Comparison of ENCODE assay signal across 31 cellular contexts in genomic region chr17:79535728-79536025, GRCh38.
"Had no signal": no experiment of that assay in that cellular context is flagged by ENCODE, and none has a peak within 500 bp of the region (broad histone marks: within the 10 kb centered on the region; RNA-seq: fewer than 3 reads in every experiment).

No MANE protein-coding gene starts in this region.

- H3K36me3 ChIP-seq: adrenal gland, brain microvascular endothelial cell, breast epithelium had no signal

- H3K4me3 ChIP-seq: adrenal gland, body of pancreas, breast epithelium had no signal

- ATAC-seq: activated CD8-positive, alpha-beta T cell treated with anti-CD3 and anti-CD28 coated beads for 36 hours; activated naive CD4-positive, alpha-beta T cell treated with anti-CD3 and anti-CD28 coated beads, Interleukin-2, amount 50 U/mL, for 72 hours; activated T-cell treated with anti-CD3 and anti-CD28 coated beads, Interleukin-2, amount 50 U/mL, for 4 hours; activated T-cell treated with anti-CD3 and anti-CD28 coated beads, Interleukin-2, amount 50 U/mL, for 72 hours; activated T-helper 17 cell treated with anti-CD3 and anti-CD28 coated beads, Interleukin-2, amount 50 U/mL, for 72 hours; body of pancreas had no signal

- H3K9me3 ChIP-seq: adrenal gland, body of pancreas, breast epithelium had no signal

- H3K27ac ChIP-seq: adrenal gland, body of pancreas, brain microvascular endothelial cell, breast epithelium, VCaP had no signal

- H3K27me3 ChIP-seq: adrenal gland, brain microvascular endothelial cell had no signal

- DNase-seq: activated B cell treated with CpG ODN at 0.5 μM for 24 hours; activated CD4-positive, alpha-beta memory T cell treated with anti-CD3 and anti-CD28 coated beads for 36 hours; activated CD4-positive, alpha-beta T cell treated with anti-CD3 and anti-CD28 coated beads for 4 hours; activated CD4-positive, alpha-beta T cell treated with anti-CD3 and anti-CD28 coated beads, Interleukin-2, amount 10 ng/mL, durations not matched to agents 24 days and 14 days; activated CD4-positive, alpha-beta T cell treated with anti-CD3 and anti-CD28 coated beads, Interleukin-2, amount 50 U/mL, for 1 hour; activated CD4-positive, alpha-beta T cell treated with anti-CD3 and anti-CD28 coated beads, Interleukin-2, amount 50 U/mL, for 4 hours; activated CD4-positive, CD25-positive, alpha-beta regulatory T cell treated with anti-CD3 and anti-CD28 coated beads, Interleukin-2, amount 50 U/mL, for 72 hours; activated CD8-positive, alpha-beta memory T cell treated with anti-CD3 and anti-CD28 coated beads, Interleukin-2, amount 50 U/mL, for 4 hours; activated CD8-positive, alpha-beta T cell treated with anti-CD3 and anti-CD28 coated beads for 36 hours; activated effector memory CD4-positive, alpha-beta T cell treated with anti-CD3 and anti-CD28 coated beads, Interleukin-2, amount 50 U/mL, for 16 hours; activated gamma-delta T cell treated with Interleukin-2 at 50 U/mL for 16 hours; activated naive CD4-positive, alpha-beta T cell; activated naive CD4-positive, alpha-beta T cell treated with anti-CD3 and anti-CD28 coated beads for 36 hours; activated naive CD4-positive, alpha-beta T cell treated with anti-CD3 and anti-CD28 coated beads, Interleukin-2, amount 50 U/mL, for 16 hours; activated naive CD8-positive, alpha-beta T cell treated with anti-CD3 and anti-CD28 coated beads for 36 hours; activated T-cell treated with anti-CD3 and anti-CD28 coated beads for 4 hours; activated T-cell treated with anti-CD3 and anti-CD28 coated beads, Interleukin-2, amount 50 U/mL, for 1 hour; activated T-cell treated with anti-CD3 and anti-CD28 coated beads, Interleukin-2, amount 50 U/mL, for 4 hours; activated T-cell treated with anti-CD3 and anti-CD28 coated beads, Interleukin-2, amount 50 U/mL, for 72 hours; adrenal gland; amniotic stem cell; body of pancreas; brain microvascular endothelial cell; central memory CD4-positive, alpha-beta T cell; T-helper 1 cell; T-helper 2 cell; T-helper 9 cell had no signal

- H3K4me1 ChIP-seq: adrenal gland, body of pancreas, breast epithelium had no signal
